Comparison of ENCODE assay signal across 1 cellular context in the genomic region with DNA sequence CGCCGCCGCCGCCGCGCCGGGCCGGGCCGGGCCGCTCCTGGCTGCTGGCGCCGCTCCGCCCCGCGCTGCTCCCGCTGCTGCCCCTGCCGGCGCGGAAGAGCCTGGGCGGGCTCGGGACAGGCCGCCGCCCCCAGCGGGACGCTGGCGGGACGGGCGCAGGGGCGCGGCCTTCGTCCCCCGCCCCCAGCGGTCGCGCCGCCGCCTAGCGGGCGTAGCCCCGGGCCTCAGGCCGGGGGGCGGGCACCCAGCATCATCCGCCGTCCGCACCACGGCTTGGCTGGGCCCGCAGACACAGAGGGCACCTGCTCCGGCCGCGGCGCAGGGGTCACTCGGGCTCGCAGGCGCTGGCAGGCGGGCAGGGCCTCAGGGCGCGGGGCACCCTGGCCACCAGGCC.
TF ChIP-seq lines count a peak whose summit lies in the region.

A gene (minus strand): TSS at position 107 of the 394 bp plus-strand sequence. CDS start 218 bp downstream, outside the sequence.

TF ChIP-seq in HepG2, 621 proteins besides CTCF, POLR2A, EP300 and RAD21 (continued from another document and continues in another):
- TF ChIP-seq, protein P1, sequence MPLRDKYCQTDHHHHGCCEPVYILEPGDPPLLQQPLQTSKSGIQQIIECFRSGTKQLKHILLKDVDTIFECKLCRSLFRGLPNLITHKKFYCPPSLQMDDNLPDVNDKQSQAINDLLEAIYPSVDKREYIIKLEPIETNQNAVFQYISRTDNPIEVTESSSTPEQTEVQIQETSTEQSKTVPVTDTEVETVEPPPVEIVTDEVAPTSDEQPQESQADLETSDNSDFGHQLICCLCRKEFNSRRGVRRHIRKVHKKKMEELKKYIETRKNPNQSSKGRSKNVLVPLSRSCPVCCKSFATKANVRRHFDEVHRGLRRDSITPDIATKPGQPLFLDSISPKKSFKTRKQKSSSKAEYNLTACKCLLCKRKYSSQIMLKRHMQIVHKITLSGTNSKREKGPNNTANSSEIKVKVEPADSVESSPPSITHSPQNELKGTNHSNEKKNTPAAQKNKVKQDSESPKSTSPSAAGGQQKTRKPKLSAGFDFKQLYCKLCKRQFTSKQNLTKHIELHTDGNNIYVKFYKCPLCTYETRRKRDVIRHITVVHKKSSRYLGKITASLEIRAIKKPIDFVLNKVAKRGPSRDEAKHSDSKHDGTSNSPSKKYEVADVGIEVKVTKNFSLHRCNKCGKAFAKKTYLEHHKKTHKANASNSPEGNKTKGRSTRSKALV (CRISPR knock-in tag; IDR thresholded peaks at IDR 0.05): no peak
- TF ChIP-seq SP2 (CRISPR knock-in tag; IDR thresholded peaks at IDR 0.05) (no peak), ZNF354B (CRISPR knock-in tag; IDR thresholded peaks at IDR 0.05) (no peak), SIN3A (IDR thresholded peaks at IDR 0.05; ENCODE audit: borderline replicate concordance, low read depth, low read length) (no peak; the same call in 1 of the 2 replicates), ZNF670 (CRISPR knock-in tag; IDR thresholded peaks at IDR 0.05; ENCODE audit: borderline replicate concordance) (no peak), ZNF136 (CRISPR knock-in tag; IDR thresholded peaks at IDR 0.05; ENCODE audit: low read depth) (no peak), ZNF441 (CRISPR knock-in tag; IDR thresholded peaks at IDR 0.05; ENCODE audit: borderline replicate concordance) (no peak), ZNF567 (CRISPR knock-in tag; IDR thresholded peaks at IDR 0.05; ENCODE audit: borderline replicate concordance) (no peak), ESRRA (CRISPR knock-in tag; IDR thresholded peaks at IDR 0.05; ENCODE audit: low read depth) (no peak; the same call in 1 of the 2 replicates), ZNF234 (CRISPR knock-in tag; conservative IDR thresholded peaks at IDR 0.05) (no peak), ZSCAN20 (CRISPR knock-in tag; IDR thresholded peaks at IDR 0.05; ENCODE audit: borderline replicate concordance) (no peak), GABPA (IDR thresholded peaks at IDR 0.05; ENCODE audit: low read depth, low read length) (no peak), GABPA (CRISPR knock-in tag; IDR thresholded peaks at IDR 0.05; ENCODE audit: low read depth) (no peak), KMT2A (CRISPR knock-in tag; IDR thresholded peaks at IDR 0.05) (no peak), SP4 (CRISPR knock-in tag; IDR thresholded peaks at IDR 0.05) (peak; percentile 87), YEATS2 (CRISPR knock-in tag; IDR thresholded peaks at IDR 0.05; ENCODE audit: borderline replicate concordance) (no peak), BRCA1 (CRISPR knock-in tag; IDR thresholded peaks at IDR 0.05) (no peak), NFRKB (IDR thresholded peaks at IDR 0.05) (no peak), MIER3 (CRISPR knock-in tag; IDR thresholded peaks at IDR 0.05; ENCODE audit: borderline replicate concordance) (0 out of 2 replicates have a peak, but pooled peaks have one; percentile 7), ZSCAN30 (CRISPR knock-in tag; IDR thresholded peaks at IDR 0.05) (no peak), CENPX (CRISPR knock-in tag; IDR thresholded peaks at IDR 0.05) (no peak), HOXA5 (CRISPR knock-in tag; IDR thresholded peaks at IDR 0.05) (no peak), SIN3B (IDR thresholded peaks at IDR 0.05; ENCODE audit: low read length) (no peak), ZBTB8A (CRISPR knock-in tag; IDR thresholded peaks at IDR 0.05; ENCODE audit: borderline replicate concordance, low read depth) (no peak), ZFP36L1 (CRISPR knock-in tag; IDR thresholded peaks at IDR 0.05) (no peak), SOX5 (CRISPR knock-in tag; IDR thresholded peaks at IDR 0.05; ENCODE audit: borderline replicate concordance) (no peak), HOXA7 (CRISPR knock-in tag; IDR thresholded peaks at IDR 0.05) (no peak), ZNF143 (CRISPR knock-in tag; IDR thresholded peaks at IDR 0.05) (no peak), TCF12 (IDR thresholded peaks at IDR 0.05) (no peak), TCF12 (CRISPR knock-in tag; IDR thresholded peaks at IDR 0.05) (no peak), SALL2 (CRISPR knock-in tag; IDR thresholded peaks at IDR 0.05) (no peak), ZBTB7A (CRISPR knock-in tag; IDR thresholded peaks at IDR 0.05) (no peak), ZSCAN31 (CRISPR knock-in tag; IDR thresholded peaks at IDR 0.05; ENCODE audit: low read depth) (peak; percentile 54; the same call in 1 of the 2 replicates), ZNF232 (CRISPR knock-in tag; IDR thresholded peaks at IDR 0.05; ENCODE audit: borderline replicate concordance) (no peak), NR2F2 (IDR thresholded peaks at IDR 0.05; ENCODE audit: borderline replicate concordance, low read depth) (no peak), REL (CRISPR knock-in tag; conservative IDR thresholded peaks at IDR 0.05) (no peak), XBP1 (CRISPR knock-in tag; IDR thresholded peaks at IDR 0.05) (no peak)
- TF ChIP-seq, protein P2, sequence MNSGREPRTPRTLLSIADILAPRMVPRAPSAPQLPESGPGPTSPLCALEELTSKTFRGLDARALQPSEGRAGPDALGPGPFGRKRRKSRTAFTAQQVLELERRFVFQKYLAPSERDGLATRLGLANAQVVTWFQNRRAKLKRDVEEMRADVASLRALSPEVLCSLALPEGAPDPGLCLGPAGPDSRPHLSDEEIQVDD (CRISPR knock-in tag; IDR thresholded peaks at IDR 0.05; ENCODE audit: borderline replicate concordance): no peak
- TF ChIP-seq, protein P3, sequence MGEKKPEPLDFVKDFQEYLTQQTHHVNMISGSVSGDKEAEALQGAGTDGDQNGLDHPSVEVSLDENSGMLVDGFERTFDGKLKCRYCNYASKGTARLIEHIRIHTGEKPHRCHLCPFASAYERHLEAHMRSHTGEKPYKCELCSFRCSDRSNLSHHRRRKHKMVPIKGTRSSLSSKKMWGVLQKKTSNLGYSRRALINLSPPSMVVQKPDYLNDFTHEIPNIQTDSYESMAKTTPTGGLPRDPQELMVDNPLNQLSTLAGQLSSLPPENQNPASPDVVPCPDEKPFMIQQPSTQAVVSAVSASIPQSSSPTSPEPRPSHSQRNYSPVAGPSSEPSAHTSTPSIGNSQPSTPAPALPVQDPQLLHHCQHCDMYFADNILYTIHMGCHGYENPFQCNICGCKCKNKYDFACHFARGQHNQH (CRISPR knock-in tag; IDR thresholded peaks at IDR 0.05): no peak
- TF ChIP-seq, protein P4, sequence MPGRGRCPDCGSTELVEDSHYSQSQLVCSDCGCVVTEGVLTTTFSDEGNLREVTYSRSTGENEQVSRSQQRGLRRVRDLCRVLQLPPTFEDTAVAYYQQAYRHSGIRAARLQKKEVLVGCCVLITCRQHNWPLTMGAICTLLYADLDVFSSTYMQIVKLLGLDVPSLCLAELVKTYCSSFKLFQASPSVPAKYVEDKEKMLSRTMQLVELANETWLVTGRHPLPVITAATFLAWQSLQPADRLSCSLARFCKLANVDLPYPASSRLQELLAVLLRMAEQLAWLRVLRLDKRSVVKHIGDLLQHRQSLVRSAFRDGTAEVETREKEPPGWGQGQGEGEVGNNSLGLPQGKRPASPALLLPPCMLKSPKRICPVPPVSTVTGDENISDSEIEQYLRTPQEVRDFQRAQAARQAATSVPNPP (CRISPR knock-in tag; IDR thresholded peaks at IDR 0.05): no peak
- TF ChIP-seq, protein P5, sequence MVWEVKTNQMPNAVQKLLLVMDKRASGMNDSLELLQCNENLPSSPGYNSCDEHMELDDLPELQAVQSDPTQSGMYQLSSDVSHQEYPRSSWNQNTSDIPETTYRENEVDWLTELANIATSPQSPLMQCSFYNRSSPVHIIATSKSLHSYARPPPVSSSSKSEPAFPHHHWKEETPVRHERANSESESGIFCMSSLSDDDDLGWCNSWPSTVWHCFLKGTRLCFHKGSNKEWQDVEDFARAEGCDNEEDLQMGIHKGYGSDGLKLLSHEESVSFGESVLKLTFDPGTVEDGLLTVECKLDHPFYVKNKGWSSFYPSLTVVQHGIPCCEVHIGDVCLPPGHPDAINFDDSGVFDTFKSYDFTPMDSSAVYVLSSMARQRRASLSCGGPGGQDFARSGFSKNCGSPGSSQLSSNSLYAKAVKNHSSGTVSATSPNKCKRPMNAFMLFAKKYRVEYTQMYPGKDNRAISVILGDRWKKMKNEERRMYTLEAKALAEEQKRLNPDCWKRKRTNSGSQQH (CRISPR knock-in tag; IDR thresholded peaks at IDR 0.05; ENCODE audit: low read depth): no peak
- TF ChIP-seq, protein P6, sequence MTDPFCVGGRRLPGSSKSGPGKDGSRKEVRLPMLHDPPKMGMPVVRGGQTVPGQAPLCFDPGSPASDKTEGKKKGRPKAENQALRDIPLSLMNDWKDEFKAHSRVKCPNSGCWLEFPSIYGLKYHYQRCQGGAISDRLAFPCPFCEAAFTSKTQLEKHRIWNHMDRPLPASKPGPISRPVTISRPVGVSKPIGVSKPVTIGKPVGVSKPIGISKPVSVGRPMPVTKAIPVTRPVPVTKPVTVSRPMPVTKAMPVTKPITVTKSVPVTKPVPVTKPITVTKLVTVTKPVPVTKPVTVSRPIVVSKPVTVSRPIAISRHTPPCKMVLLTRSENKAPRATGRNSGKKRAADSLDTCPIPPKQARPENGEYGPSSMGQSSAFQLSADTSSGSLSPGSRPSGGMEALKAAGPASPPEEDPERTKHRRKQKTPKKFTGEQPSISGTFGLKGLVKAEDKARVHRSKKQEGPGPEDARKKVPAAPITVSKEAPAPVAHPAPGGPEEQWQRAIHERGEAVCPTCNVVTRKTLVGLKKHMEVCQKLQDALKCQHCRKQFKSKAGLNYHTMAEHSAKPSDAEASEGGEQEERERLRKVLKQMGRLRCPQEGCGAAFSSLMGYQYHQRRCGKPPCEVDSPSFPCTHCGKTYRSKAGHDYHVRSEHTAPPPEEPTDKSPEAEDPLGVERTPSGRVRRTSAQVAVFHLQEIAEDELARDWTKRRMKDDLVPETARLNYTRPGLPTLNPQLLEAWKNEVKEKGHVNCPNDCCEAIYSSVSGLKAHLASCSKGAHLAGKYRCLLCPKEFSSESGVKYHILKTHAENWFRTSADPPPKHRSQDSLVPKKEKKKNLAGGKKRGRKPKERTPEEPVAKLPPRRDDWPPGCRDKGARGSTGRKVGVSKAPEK (CRISPR knock-in tag; IDR thresholded peaks at IDR 0.05; ENCODE audit: borderline replicate concordance): no peak
- TF ChIP-seq, protein P7, sequence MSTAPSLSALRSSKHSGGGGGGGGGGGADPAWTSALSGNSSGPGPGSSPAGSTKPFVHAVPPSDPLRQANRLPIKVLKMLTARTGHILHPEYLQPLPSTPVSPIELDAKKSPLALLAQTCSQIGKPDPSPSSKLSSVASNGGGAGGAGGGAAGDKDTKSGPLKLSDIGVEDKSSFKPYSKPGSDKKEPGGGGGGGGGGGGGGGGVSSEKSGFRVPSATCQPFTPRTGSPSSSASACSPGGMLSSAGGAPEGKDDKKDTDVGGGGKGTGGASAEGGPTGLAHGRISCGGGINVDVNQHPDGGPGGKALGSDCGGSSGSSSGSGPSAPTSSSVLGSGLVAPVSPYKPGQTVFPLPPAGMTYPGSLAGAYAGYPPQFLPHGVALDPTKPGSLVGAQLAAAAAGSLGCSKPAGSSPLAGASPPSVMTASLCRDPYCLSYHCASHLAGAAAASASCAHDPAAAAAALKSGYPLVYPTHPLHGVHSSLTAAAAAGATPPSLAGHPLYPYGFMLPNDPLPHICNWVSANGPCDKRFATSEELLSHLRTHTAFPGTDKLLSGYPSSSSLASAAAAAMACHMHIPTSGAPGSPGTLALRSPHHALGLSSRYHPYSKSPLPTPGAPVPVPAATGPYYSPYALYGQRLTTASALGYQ (CRISPR knock-in tag; IDR thresholded peaks at IDR 0.05): no peak
- TF ChIP-seq, protein P8, sequence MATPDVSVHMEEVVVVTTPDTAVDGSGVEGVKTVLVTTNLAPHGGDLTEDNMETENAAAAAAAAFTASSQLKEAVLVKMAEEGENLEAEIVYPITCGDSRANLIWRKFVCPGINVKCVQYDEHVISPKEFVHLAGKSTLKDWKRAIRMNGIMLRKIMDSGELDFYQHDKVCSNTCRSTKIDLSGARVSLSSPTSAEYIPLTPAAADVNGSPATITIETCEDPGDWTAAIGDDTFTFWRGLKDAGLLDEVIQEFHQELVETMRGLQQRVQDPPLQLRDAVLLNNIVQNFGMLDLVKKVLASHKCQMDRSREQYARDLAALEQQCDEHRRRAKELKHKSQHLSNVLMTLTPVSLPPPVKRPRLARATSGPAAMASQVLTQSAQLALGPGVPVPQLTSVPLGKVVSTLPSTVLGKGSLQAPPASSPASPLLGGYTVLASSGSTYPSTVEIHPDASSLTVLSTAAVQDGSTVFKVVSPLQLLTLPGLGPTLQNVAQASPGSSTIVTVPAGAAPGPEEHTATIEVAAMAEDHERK (CRISPR knock-in tag; IDR thresholded peaks at IDR 0.05; ENCODE audit: low read depth): no peak
- TF ChIP-seq, protein P9, sequence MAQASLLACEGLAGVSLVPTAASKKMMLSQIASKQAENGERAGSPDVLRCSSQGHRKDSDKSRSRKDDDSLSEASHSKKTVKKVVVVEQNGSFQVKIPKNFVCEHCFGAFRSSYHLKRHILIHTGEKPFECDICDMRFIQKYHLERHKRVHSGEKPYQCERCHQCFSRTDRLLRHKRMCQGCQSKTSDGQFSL (CRISPR knock-in tag; IDR thresholded peaks at IDR 0.05): peak; percentile 84
- TF ChIP-seq, protein P10, sequence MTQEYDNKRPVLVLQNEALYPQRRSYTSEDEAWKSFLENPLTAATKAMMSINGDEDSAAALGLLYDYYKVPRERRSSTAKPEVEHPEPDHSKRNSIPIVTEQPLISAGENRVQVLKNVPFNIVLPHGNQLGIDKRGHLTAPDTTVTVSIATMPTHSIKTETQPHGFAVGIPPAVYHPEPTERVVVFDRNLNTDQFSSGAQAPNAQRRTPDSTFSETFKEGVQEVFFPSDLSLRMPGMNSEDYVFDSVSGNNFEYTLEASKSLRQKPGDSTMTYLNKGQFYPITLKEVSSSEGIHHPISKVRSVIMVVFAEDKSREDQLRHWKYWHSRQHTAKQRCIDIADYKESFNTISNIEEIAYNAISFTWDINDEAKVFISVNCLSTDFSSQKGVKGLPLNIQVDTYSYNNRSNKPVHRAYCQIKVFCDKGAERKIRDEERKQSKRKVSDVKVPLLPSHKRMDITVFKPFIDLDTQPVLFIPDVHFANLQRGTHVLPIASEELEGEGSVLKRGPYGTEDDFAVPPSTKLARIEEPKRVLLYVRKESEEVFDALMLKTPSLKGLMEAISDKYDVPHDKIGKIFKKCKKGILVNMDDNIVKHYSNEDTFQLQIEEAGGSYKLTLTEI (CRISPR knock-in tag; conservative IDR thresholded peaks at IDR 0.05): no peak
